30 cellular contexts compared by ENCODE assay signal in the genomic region with DNA sequence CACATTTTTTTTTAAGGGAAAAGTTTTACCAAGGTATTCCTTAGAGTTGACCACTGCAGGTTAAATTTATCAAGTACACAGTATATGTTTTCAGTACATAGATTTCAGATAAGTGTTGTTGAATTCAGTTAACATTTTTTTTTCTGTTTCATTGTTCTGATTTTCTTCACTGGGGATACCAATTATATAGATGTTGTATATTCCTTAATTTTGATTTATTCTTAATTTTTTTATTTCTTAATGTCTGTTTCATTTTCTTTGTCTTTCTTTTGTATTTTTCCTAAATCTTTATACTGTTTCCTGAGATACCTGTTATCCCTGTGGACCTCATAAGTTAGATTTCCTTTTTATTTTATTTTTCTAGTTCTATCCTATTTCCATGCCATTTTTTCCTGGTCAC.
DNase-seq lines count a peak whose midpoint lies in the region; ATAC-seq, FAIRE-seq and TF ChIP-seq lines count a peak whose summit lies in the region.
"Had no signal": no experiment of that assay in that cellular context is flagged by ENCODE, and none has a peak within 500 bp of the region (broad histone marks: within the 10 kb centered on the region; RNA-seq: fewer than 3 reads in every experiment).

No MANE protein-coding gene starts in this region.

- H2BK120ac ChIP-seq in trophoblast cell (ENCODE audit: insufficient read depth, low read length, poor library complexity): no peak overlapping the region

- no peak overlapping the region for H3K14ac ChIP-seq in trophoblast cell (ENCODE audit: low read length)

- H3K36me3 ChIP-seq in HepG2 (replicated peaks in 1 of 2; ENCODE audit: control insufficient read depth in 1 of 2, insufficient read depth in 2 of 2, low read length in 2 of 2) (no peaks in the 10 kb centered on the region), right lobe of liver (no peaks in the 10 kb centered on the region), HEK293 (ENCODE audit: control insufficient read depth in 2 of 2, insufficient read depth in 1 of 2, low read length in 2 of 2) (no peaks in the 10 kb centered on the region), trophoblast cell (ENCODE audit: control insufficient read depth in 1 of 2, insufficient read depth in 2 of 2, low read length in 2 of 2) (no peaks in the 10 kb centered on the region)
- H3K36me3 ChIP-seq: BE2C; BLaER1; BLaER1 treated with 17β-estradiol and CSF1 and Interleukin-3, amounts not matched to agents 10 nM and 100 nM had no signal

- H3K27me3 ChIP-seq in HepG2 (ENCODE audit: control insufficient read depth in 1 of 2, insufficient read depth in 2 of 2, low read length in 2 of 2): no peaks in the 10 kb centered on the region
- no peaks in the 10 kb centered on the region for H3K27me3 ChIP-seq in right lobe of liver
- no peaks in the 10 kb centered on the region for H3K27me3 ChIP-seq in trophoblast cell (ENCODE audit: insufficient read depth, low read length)
- H3K27me3 ChIP-seq: BLaER1; BLaER1 treated with 17β-estradiol and CSF1 and Interleukin-3, amounts not matched to agents 10 nM and 100 nM had no signal

- TF ChIP-seq EP300 in HepG2 (IDR thresholded peaks at IDR 0.05; ENCODE audit: low read depth in 2 of 2, low read length in 2 of 2) (no peak), HepG2 (CRISPR knock-in tag; IDR thresholded peaks at IDR 0.05; ENCODE audit: borderline replicate concordance) (no peak)

- H3K79me2 ChIP-seq in HepG2 (ENCODE audit: insufficient read depth, low read length) (no peaks in the 10 kb centered on the region), trophoblast cell (ENCODE audit: control insufficient read depth, insufficient read depth, low read length, poor library complexity) (no peaks in the 10 kb centered on the region)

- no peak overlapping the region for H2BK12ac ChIP-seq in trophoblast cell (ENCODE audit: low read length)

- CTCF ChIA-PET in HepG2 (lab: Yijun Ruan, JAX; ENCODE audit: low intra/inter-chr PET ratio, low total read pairs): no interaction called here
- CTCF ChIA-PET in HEK293 (lab: Yijun Ruan, JAX): no interaction called here

- H3K27ac ChIP-seq in HepG2 (ENCODE audit: extremely low read length, insufficient read depth, low read length) (no peak overlapping the region), right lobe of liver (no peak overlapping the region), HEK293 (ENCODE audit: extremely low read depth, low read depth, low read length) (no peak overlapping the region), trophoblast cell (ENCODE audit: low read depth, low read length) (no peak overlapping the region)
- H3K27ac ChIP-seq: 22Rv1; A549; BLaER1; BLaER1 treated with 17β-estradiol and CSF1 and Interleukin-3, amounts not matched to agents 10 nM and 100 nM; C4-2B had no signal

- intact Hi-C loops in HepG2 (cut with micrococcal nuclease; ENCODE audit: unreplicated experiment) (no loop called here), right lobe of liver (cut with DNase I) (no loop called here)

- no peak overlapping the region for H4K8ac ChIP-seq in trophoblast cell (ENCODE audit: low read depth, low read length)

- H3K4me1 ChIP-seq in HepG2 (ENCODE audit: insufficient read depth, low read length) (0 out of 2 replicates have a peak, but pooled peaks cover 1% of the 10 kb centered on the region), right lobe of liver (peaks cover 0 to 6% (median 0%) of the 10 kb centered on the region in 4 donors), HEK293 (ENCODE audit: control insufficient read depth, insufficient read depth, low read length) (no peaks in the 10 kb centered on the region), trophoblast cell (ENCODE audit: control insufficient read depth in 1 of 2, insufficient read depth in 2 of 2, low read length in 2 of 2) (no peaks in the 10 kb centered on the region)
- H3K4me1 ChIP-seq: A549; BE2C; BLaER1; BLaER1 treated with 17β-estradiol and CSF1 and Interleukin-3, amounts not matched to agents 10 nM and 100 nM; Caco-2 had no signal

- no peak overlapping the region for H4K12ac ChIP-seq in trophoblast cell (ENCODE audit: low read depth, low read length)

- H3K4me2 ChIP-seq in HepG2 (ENCODE audit: low read depth, low read length): no peak overlapping the region
- no peak overlapping the region for H3K4me2 ChIP-seq in trophoblast cell (ENCODE audit: low read length)
- H3K4me2 ChIP-seq: A549; BLaER1; BLaER1 treated with 17β-estradiol and CSF1 and Interleukin-3, amounts not matched to agents 10 nM and 100 nM had no signal

- no peak for TF ChIP-seq POLR2A in HepG2 (IDR thresholded peaks at IDR 0.05; ENCODE audit: insufficient read depth in 1 of 2, low read depth in 2 of 2, low read length in 2 of 2)
- no peak for TF ChIP-seq POLR2A in right lobe of liver (IDR thresholded peaks at IDR 0.05)

- TF ChIP-seq CTCF in HepG2 (CRISPR knock-in tag; IDR thresholded peaks at IDR 0.05) (no peak), right lobe of liver (IDR thresholded peaks at IDR 0.05) (no peak), HEK293 (tag by site-specific recombination; IDR thresholded peaks at IDR 0.05) (no peak)

- no peak for ATAC-seq in HepG2
- ATAC-seq in right lobe of liver: no peak
- ATAC-seq: A549; CD8-positive, alpha-beta T cell had no signal

- H3K79me1 ChIP-seq in trophoblast cell (ENCODE audit: low read length): no peaks in the 10 kb centered on the region

- no peak for DNase-seq in HepG2 (ENCODE audit: low spot score)
- no peak for DNase-seq in right lobe of liver
- no peak for DNase-seq in trophoblast cell
- DNase-seq: 8988T; ACHN; AML-193; BE2C; C1 segment of cervical spinal cord; Caco-2; Calu3; CD4-positive, alpha-beta memory T cell; CD4-positive, alpha-beta T cell; CD4-positive, CD25-positive, alpha-beta regulatory T cell; CD8-positive, alpha-beta memory T cell; CD8-positive, alpha-beta T cell; COR-L47; DMS 273 treated with DMSO at 0.1 percent for 48 hours; DMS153; DMS53; DMS79; DMS79 treated with DMSO at 0.1 percent for 48 hours; DND-41; EL had no signal

- TF ChIP-seq RAD21 in HepG2 (CRISPR knock-in tag; IDR thresholded peaks at IDR 0.05): no peak

- H3K23ac ChIP-seq in trophoblast cell (ENCODE audit: low read length): no peak overlapping the region

- H3K9ac ChIP-seq in HepG2 (ENCODE audit: insufficient read depth, low read depth, low read length): no peak overlapping the region
- no peak overlapping the region for H3K9ac ChIP-seq in trophoblast cell (ENCODE audit: low read length)
- H3K9ac ChIP-seq: BLaER1; BLaER1 treated with 17β-estradiol and CSF1 and Interleukin-3, amounts not matched to agents 10 nM and 100 nM had no signal

- H3K9me3 ChIP-seq in HepG2 (ENCODE audit: low read length) (peaks cover 51% of the 10 kb centered on the region), right lobe of liver (peaks cover 0 to 7% (median 0%) of the 10 kb centered on the region in 4 donors), HEK293 (ENCODE audit: control insufficient read depth, insufficient read depth, low read depth, low read length) (no peaks in the 10 kb centered on the region), trophoblast cell (ENCODE audit: insufficient read depth, low read depth, low read length) (peaks cover 2% of the 10 kb centered on the region)
- H3K9me3 ChIP-seq: BE2C had no signal

- FAIRE-seq in HepG2 (lab: Jason Lieb, UNC): no peak
- FAIRE-seq: A549, D721Med had no signal

- H3K4ac ChIP-seq in trophoblast cell (ENCODE audit: low read depth, low read length): no peak overlapping the region

- H4K91ac ChIP-seq in trophoblast cell (ENCODE audit: low read depth, low read length): no peak overlapping the region

- H4K20me1 ChIP-seq in HepG2 (ENCODE audit: insufficient read depth, low read length): no peaks in the 10 kb centered on the region
- H4K20me1 ChIP-seq: BLaER1; BLaER1 treated with 17β-estradiol and CSF1 and Interleukin-3, amounts not matched to agents 10 nM and 100 nM had no signal

- no peak overlapping the region for H2AFZ ChIP-seq in HepG2 (ENCODE audit: low read length)
- no peak overlapping the region for H2AFZ ChIP-seq in trophoblast cell (ENCODE audit: insufficient read depth, low read length, poor library complexity)

- H3K4me3 ChIP-seq in HepG2 (replicated peaks in 1 of 3; ENCODE audit: insufficient read depth in 1 of 3, low read depth in 2 of 3, low read length in 3 of 3): no peak overlapping the region
- no peak overlapping the region for H3K4me3 ChIP-seq in right lobe of liver
- no peak overlapping the region for H3K4me3 ChIP-seq in HEK293 (ENCODE audit: low read depth, low read length)
- H3K4me3 ChIP-seq in trophoblast cell (ENCODE audit: low read depth, low read length): no peak overlapping the region
- H3K4me3 ChIP-seq: A549; BLaER1; BLaER1 treated with 17β-estradiol and CSF1 and Interleukin-3, amounts not matched to agents 10 nM and 100 nM had no signal

- no peak overlapping the region for H2BK5ac ChIP-seq in trophoblast cell (ENCODE audit: low read depth, low read length, poor library complexity)

- no peak overlapping the region for H3K18ac ChIP-seq in trophoblast cell (ENCODE audit: low read length)

- BruUV-seq in HepG2 (replicated peaks; lab: Mats Ljungman, UMichigan): no TSS peak

- in situ Hi-C loops in HepG2 (cut with HindIII; ENCODE audit: extremely low pct_ligation_motif_present, low pct_unique_long_range_greater_than_20kb): loop anchor here (25.0 kb wide), 1 partner anchor 1968 kb away; no protein-coding TSS in a partner anchor

- POLR2A ChIA-PET in HepG2 (lab: Yijun Ruan, JAX) (no interaction called here), HEK293 (lab: Yijun Ruan, JAX) (no interaction called here)

- no peak overlapping the region for H2AK5ac ChIP-seq in trophoblast cell (ENCODE audit: low read length)

TF ChIP-seq in HepG2, 621 proteins besides CTCF, POLR2A, EP300 and RAD21:
- peak; percentile 6; the same call in 1 of the 2 replicates for TF ChIP-seq RAD51 (IDR thresholded peaks at IDR 0.05; ENCODE audit: borderline replicate concordance)
- no peak for TF ChIP-seq ZNF746 (CRISPR knock-in tag; IDR thresholded peaks at IDR 0.05)
- 0 out of 2 replicates have a peak, but pooled peaks have one; percentile 13 for TF ChIP-seq LCORL (IDR thresholded peaks at IDR 0.05)
- no peak for TF ChIP-seq LCORL (CRISPR knock-in tag; IDR thresholded peaks at IDR 0.05)
- no peak for TF ChIP-seq ZNF296 (CRISPR knock-in tag; conservative IDR thresholded peaks at IDR 0.05)

TF ChIP-seq in HEK293, 187 proteins besides CTCF, POLR2A, EP300 and RAD21:
- TF ChIP-seq ZBTB20 (tag by site-specific recombination; IDR thresholded peaks at IDR 0.05) (no peak), SP2 (tag by site-specific recombination; IDR thresholded peaks at IDR 0.05) (no peak), ZNF133 (tag by site-specific recombination; IDR thresholded peaks at IDR 0.05) (peak; percentile 91)
TF ChIP-seq in HEK293: peak in this region for 1.
